Comparison of ENCODE assay signal across 12 cellular contexts in genomic region chr11:14544611-14545010, GRCh38. TPM values are rescaled to one million over a fixed set of nuclear protein-coding genes. Genes with fewer than 3 reads are reported as not detected.
DNase-seq lines count a peak whose midpoint lies in the region; ATAC-seq and TF ChIP-seq lines count a peak whose summit lies in the region.
"Had no signal": no experiment of that assay in that cellular context is flagged by ENCODE, and none has a peak within 500 bp of the region (broad histone marks: within the 10 kb centered on the region; RNA-seq: fewer than 3 reads in every experiment).

No MANE protein-coding gene starts in this region.

- H2BK15ac ChIP-seq in H9 (ENCODE audit: low read depth, low read length) = no peak overlapping the region

- H3K4me2 ChIP-seq in H9 (ENCODE audit: insufficient read depth, insufficient read length, low read length) = no peak overlapping the region

- H3K27ac ChIP-seq in urinary bladder (ENCODE audit: low read depth) (peak overlapping the region; percentile 23), H9 (ENCODE audit: insufficient read length, low read depth, low read length) (no peak overlapping the region)

- H2BK120ac ChIP-seq in H9 (ENCODE audit: low read depth, low read length, poor library complexity, severe bottlenecking) = no peak overlapping the region

- H3K27ac Mint-ChIP-seq in activated naive CD4-positive, alpha-beta T cell treated with anti-CD3 and anti-CD28 coated beads, Interleukin-2, amount 50 U/mL, for 72 hours = peak overlapping the region; percentile 31 to 91
- H3K27ac Mint-ChIP-seq in activated CD4-positive, alpha-beta memory T cell treated with anti-CD3 and anti-CD28 coated beads, Interleukin-2, amount 10 ng/mL, durations not matched to agents 7 days and 5 days = peak overlapping the region; percentile 79
- H3K27ac Mint-ChIP-seq in H9 = no peak overlapping the region; a peak in 1 of 7 replicates
- H3K27ac Mint-ChIP-seq: activated naive CD4-positive, alpha-beta T cell treated with anti-CD3 and anti-CD28 coated beads, Interleukin-2, amount 50 U/mL, for 24 hours; memory B cell had no signal

- no peaks in the 10 kb centered on the region for H4K20me1 ChIP-seq in H9 (ENCODE audit: control insufficient read depth, insufficient read depth, insufficient read length)

- no peak for DNase-seq in activated naive CD4-positive, alpha-beta T cell treated with anti-CD3 and anti-CD28 coated beads, Interleukin-2, amount 50 U/mL, for 72 hours (ENCODE audit: low spot score in 2 of 2)
- no peak for DNase-seq in activated naive CD4-positive, alpha-beta T cell (lab: John Stamatoyannopoulos, UW)
- no peak for DNase-seq in activated CD4-positive, alpha-beta memory T cell treated with anti-CD3 and anti-CD28 coated beads, Interleukin-2, amount 10 ng/mL, durations not matched to agents 7 days and 5 days
- DNase-seq in H9 (no peak), SW 1271 (lab: John Stamatoyannopoulos, UW) (no peak), posterior cingulate gyrus (no peak)
- DNase-seq: C1 segment of cervical spinal cord, NCI-H2107 had no signal

- no peak overlapping the region for H2BK20ac ChIP-seq in H9 (ENCODE audit: low read depth, low read length, poor library complexity, severe bottlenecking)

- H3K4me3 Mint-ChIP-seq in activated CD4-positive, alpha-beta memory T cell treated with anti-CD3 and anti-CD28 coated beads, Interleukin-2, amount 10 ng/mL, durations not matched to agents 7 days and 5 days = no peak overlapping the region
- no peak overlapping the region for H3K4me3 Mint-ChIP-seq in H9
- H3K4me3 Mint-ChIP-seq: activated naive CD4-positive, alpha-beta T cell treated with anti-CD3 and anti-CD28 coated beads, Interleukin-2, amount 50 U/mL, for 24 hours; memory B cell had no signal

- no peak overlapping the region for H3K9ac ChIP-seq in H9 (ENCODE audit: extremely low read depth, insufficient read length, low read length)

- TF ChIP-seq CTCF in H9 (conservative IDR thresholded peaks at IDR 0.05) = no peak

- H3K4me1 ChIP-seq in urinary bladder (ENCODE audit: insufficient read depth) (no peaks in the 10 kb centered on the region), H9 (ENCODE audit: insufficient read depth, low read length) (no peaks in the 10 kb centered on the region; the same call in 1 of the 2 replicates)

- POLR2A ChIA-PET in activated CD4-positive, alpha-beta memory T cell treated with anti-CD3 and anti-CD28 coated beads, Interleukin-2, amount 10 ng/mL, durations not matched to agents 7 days and 5 days (lab: Charles Lee) = interaction anchor here (1.1 to 12.0 kb wide), 7 partner anchors 11 to 222 kb away, joined by 4 to 116 read pairs (median 18); partner anchors contain the start of genes PDE3B and PSMA1

- peaks cover 37% of the 10 kb centered on the region for H3K4me1 Mint-ChIP-seq in activated CD4-positive, alpha-beta memory T cell treated with anti-CD3 and anti-CD28 coated beads, Interleukin-2, amount 10 ng/mL, durations not matched to agents 7 days and 5 days
- peaks cover 14 to 20% of the 10 kb centered on the region in 2 experiments for H3K4me1 Mint-ChIP-seq in H9
- H3K4me1 Mint-ChIP-seq: memory B cell had no signal

- H4K5ac ChIP-seq in H9 (ENCODE audit: insufficient read length, low read depth, low read length) = no peak overlapping the region

- no peak overlapping the region for H4K91ac ChIP-seq in H9 (ENCODE audit: insufficient read length, low read depth, low read length)

- no peak overlapping the region for H3K18ac ChIP-seq in H9 (ENCODE audit: insufficient read length, low read depth, low read length)

- H3K9me3 ChIP-seq in H9 (ENCODE audit: control insufficient read depth, low read depth, low read length) = no peaks in the 10 kb centered on the region

- no peak overlapping the region for H3T11ph ChIP-seq in H9 (ENCODE audit: low read length)

- peak; percentile 72 to 87 for ATAC-seq in activated naive CD4-positive, alpha-beta T cell treated with anti-CD3 and anti-CD28 coated beads, Interleukin-2, amount 50 U/mL, for 72 hours
- peak; percentile 79 for ATAC-seq in HG03135 (IDR thresholded peaks at IDR 0.05; ENCODE audit: unreplicated experiment)

- H3K23me2 ChIP-seq in H9 (ENCODE audit: insufficient read length, low read depth, low read length, poor library complexity, severe bottlenecking) = no peaks in the 10 kb centered on the region

- no peak overlapping the region for H3K14ac ChIP-seq in H9 (ENCODE audit: insufficient read depth, low read length)

- no peak overlapping the region for H3K4ac ChIP-seq in H9 (ENCODE audit: low read depth, low read length)

- H2BK5ac ChIP-seq in H9 (ENCODE audit: insufficient read length, low read length) = no peak overlapping the region

- peaks cover 0 to 38% of the 10 kb centered on the region in 2 donors for H3K36me3 Mint-ChIP-seq in activated naive CD4-positive, alpha-beta T cell treated with anti-CD3 and anti-CD28 coated beads, Interleukin-2, amount 50 U/mL, for 72 hours
- H3K36me3 Mint-ChIP-seq in activated CD4-positive, alpha-beta memory T cell treated with anti-CD3 and anti-CD28 coated beads, Interleukin-2, amount 10 ng/mL, durations not matched to agents 7 days and 5 days (ENCODE audit: low read depth) = peaks cover 45% of the 10 kb centered on the region
- H3K36me3 Mint-ChIP-seq in H9 (ENCODE audit: insufficient read depth in 1 of 3, low read depth in 3 of 3) = no peaks in the 10 kb centered on the region
- H3K36me3 Mint-ChIP-seq: memory B cell had no signal

- H3K27me3 ChIP-seq in H9 (ENCODE audit: insufficient read depth, low read length) = no peaks in the 10 kb centered on the region

- H2AFZ ChIP-seq in H9 (ENCODE audit: low read length) = no peak overlapping the region

- intact Hi-C loops in posterior cingulate gyrus (cut with DNase I) = no loop called here

- WGBS in urinary bladder = 54% methylated on average over 3 of the region's 3 CpGs
- WGBS in H9 (ENCODE audit: extremely low coverage, insufficient read length, low lambda C conversion rate) = no CpG with 5 or more reads among the region's 3 CpGs

- H3K9me3 Mint-ChIP-seq in activated naive CD4-positive, alpha-beta T cell treated with anti-CD3 and anti-CD28 coated beads, Interleukin-2, amount 50 U/mL, for 72 hours = peaks cover 0 to 4% of the 10 kb centered on the region in 2 donors
- peaks cover 4% of the 10 kb centered on the region for H3K9me3 Mint-ChIP-seq in activated CD4-positive, alpha-beta memory T cell treated with anti-CD3 and anti-CD28 coated beads, Interleukin-2, amount 10 ng/mL, durations not matched to agents 7 days and 5 days
- H3K9me3 Mint-ChIP-seq in H9 = no peaks in the 10 kb centered on the region
- H3K9me3 Mint-ChIP-seq: activated naive CD4-positive, alpha-beta T cell treated with anti-CD3 and anti-CD28 coated beads, Interleukin-2, amount 50 U/mL, for 24 hours; memory B cell had no signal

- no peak overlapping the region for H2BK12ac ChIP-seq in H9 (ENCODE audit: insufficient read length, low read depth, low read length)

- no peak overlapping the region for H2AK5ac ChIP-seq in H9 (ENCODE audit: insufficient read length, low read length)

- H3K4me3 ChIP-seq in urinary bladder (ENCODE audit: low read depth, low read length) = no peak overlapping the region

- H3K23ac ChIP-seq in H9 (ENCODE audit: insufficient read length, low read depth, low read length) = no peak overlapping the region

- H3K27me3 Mint-ChIP-seq in activated CD4-positive, alpha-beta memory T cell treated with anti-CD3 and anti-CD28 coated beads, Interleukin-2, amount 10 ng/mL, durations not matched to agents 7 days and 5 days = no peaks in the 10 kb centered on the region
- H3K27me3 Mint-ChIP-seq in H9 (ENCODE audit: low read depth) = no peaks in the 10 kb centered on the region
- H3K27me3 Mint-ChIP-seq: activated naive CD4-positive, alpha-beta T cell treated with anti-CD3 and anti-CD28 coated beads, Interleukin-2, amount 50 U/mL, for 24 hours; memory B cell had no signal

- H4K8ac ChIP-seq in H9 (replicated peaks; ENCODE audit: insufficient read length, low read depth, low read length) = no peak overlapping the region

- H3K56ac ChIP-seq in H9 (ENCODE audit: insufficient read length, low read depth, low read length) = no peak overlapping the region

- H3K79me1 ChIP-seq in H9 (ENCODE audit: insufficient read depth, low read depth, low read length, poor library complexity, severe bottlenecking) = no peaks in the 10 kb centered on the region

- CTCF ChIA-PET in activated CD4-positive, alpha-beta memory T cell treated with anti-CD3 and anti-CD28 coated beads, Interleukin-2, amount 10 ng/mL, durations not matched to agents 7 days and 5 days (lab: Charles Lee) = interaction anchor here (0.8 to 10.1 kb wide), 4 partner anchors 10 to 362 kb away, joined by 3 to 96 read pairs (median 28); partner anchors contain the start of gene PDE3B

- no peaks in the 10 kb centered on the region for H3K79me2 ChIP-seq in H9 (ENCODE audit: insufficient read depth, low read length)

- H3K36me3 ChIP-seq in urinary bladder (ENCODE audit: insufficient read depth) = no peaks in the 10 kb centered on the region

RNA-seq across cellular contexts. Expression of gene PSMA1, which starts 24.4 kb away (rescaled TPM):
- total RNA-seq in activated naive CD4-positive, alpha-beta T cell treated with anti-CD3 and anti-CD28 coated beads, Interleukin-2, amount 50 U/mL, for 72 hours = 100 to 1,000 TPM; 234 to 281 TPM
- total RNA-seq in activated CD4-positive, alpha-beta memory T cell treated with anti-CD3 and anti-CD28 coated beads, Interleukin-2, amount 10 ng/mL, durations not matched to agents 7 days and 5 days = 100 to 1,000 TPM; 232 to 238 TPM
- total RNA-seq in urinary bladder (134 TPM), H9 (2021) (167 and 176 TPM in 2 replicates)
- 122 TPM for polyA plus RNA-seq in urinary bladder

RNA-seq across cellular contexts. Expression of gene COPB1, which starts 45.0 kb away (rescaled TPM):
- 100 to 1,000 TPM in 1 of 2 donors, 10 to 100 TPM in 1; 90.5 to 110 TPM for total RNA-seq in activated naive CD4-positive, alpha-beta T cell treated with anti-CD3 and anti-CD28 coated beads, Interleukin-2, amount 50 U/mL, for 72 hours
- 10 to 100 TPM; 98.0 to 100.0 TPM for total RNA-seq in activated CD4-positive, alpha-beta memory T cell treated with anti-CD3 and anti-CD28 coated beads, Interleukin-2, amount 10 ng/mL, durations not matched to agents 7 days and 5 days
- total RNA-seq in urinary bladder (258 TPM), H9 (2021) (71.6 and 73.1 TPM in 2 replicates)
- 58.2 TPM for polyA plus RNA-seq in urinary bladder

Comparison
In these comparisons a context has a peak if more than half of its experiments do, and no peak if none do; other contexts are left out.
1. H3K27ac Mint-ChIP-seq: peak in activated naive CD4-positive, alpha-beta T cell treated with anti-CD3 and anti-CD28 coated beads, Interleukin-2, amount 50 U/mL, for 72 hours (2 of 2) and activated CD4-positive, alpha-beta memory T cell treated with anti-CD3 and anti-CD28 coated beads, Interleukin-2, amount 10 ng/mL, durations not matched to agents 7 days and 5 days (single experiment); none in H9 (0 of 3).